12 cellular contexts compared by ENCODE assay signal in genomic region chr2:172196768-172197322, GRCh38.
DNase-seq lines count a peak whose midpoint lies in the region; ATAC-seq, FAIRE-seq and TF ChIP-seq lines count a peak whose summit lies in the region.
"Had no signal": no experiment of that assay in that cellular context is flagged by ENCODE, and none has a peak within 500 bp of the region (broad histone marks: within the 10 kb centered on the region; RNA-seq: fewer than 3 reads in every experiment).

No MANE protein-coding gene starts in this region.

- H3K4me1 ChIP-seq in lower lobe of right lung, result peaks cover 3% of the 10 kb centered on the region
- H3K4me1 ChIP-seq: BE2C had no signal

- H3K27ac ChIP-seq in lower lobe of right lung, result no peak overlapping the region
- H3K27ac ChIP-seq: dorsolateral prefrontal cortex, thoracic aorta had no signal

- H3K27ac Mint-ChIP-seq in endothelial cell (ENCODE audit: unreplicated experiment), result no peak overlapping the region

- ATAC-seq in lower lobe of right lung (peak; percentile 57 to 76), HG02938 (IDR thresholded peaks at IDR 0.05; ENCODE audit: unreplicated experiment) (no peak)

- peaks cover 23% of the 10 kb centered on the region for H3K9me3 ChIP-seq in lower lobe of right lung
- H3K9me3 ChIP-seq: BE2C had no signal

- FAIRE-seq in urothelium cell line (lab: Jason Lieb, UNC), result no peak

- no peak overlapping the region for H3K4me3 ChIP-seq in lower lobe of right lung
- H3K4me3 ChIP-seq: dorsolateral prefrontal cortex, thoracic aorta had no signal

- TF ChIP-seq CTCF in lower lobe of right lung (IDR thresholded peaks at IDR 0.05), result no peak
- TF ChIP-seq CTCF in endothelial cell (IDR thresholded peaks at IDR 0.05; ENCODE audit: unreplicated experiment), result no peak

- H3K4me1 Mint-ChIP-seq in endothelial cell (ENCODE audit: unreplicated experiment), result no peaks in the 10 kb centered on the region
- H3K4me1 Mint-ChIP-seq: IgD-negative memory B cell had no signal

- H3K27me3 ChIP-seq in lower lobe of right lung (ENCODE audit: low read depth), result no peaks in the 10 kb centered on the region
- H3K27me3 ChIP-seq: BE2C, dorsolateral prefrontal cortex had no signal

- no peak overlapping the region for H3K4me3 Mint-ChIP-seq in endothelial cell (ENCODE audit: unreplicated experiment)
- H3K4me3 Mint-ChIP-seq: IgD-negative memory B cell had no signal

- H3K36me3 ChIP-seq in lower lobe of right lung, result no peaks in the 10 kb centered on the region
- H3K36me3 ChIP-seq: BE2C, thoracic aorta had no signal

- peaks cover 25% of the 10 kb centered on the region for H3K36me3 Mint-ChIP-seq in endothelial cell (ENCODE audit: low read depth, unreplicated experiment)
- H3K36me3 Mint-ChIP-seq: IgD-negative memory B cell had no signal

- peaks cover 2% of the 10 kb centered on the region for H3K27me3 Mint-ChIP-seq in endothelial cell (ENCODE audit: unreplicated experiment)

- H3K9me3 Mint-ChIP-seq in endothelial cell (ENCODE audit: unreplicated experiment), result peaks cover 15% of the 10 kb centered on the region

- DNase-seq in activated T-cell treated with anti-CD3 and anti-CD28 coated beads for 24 hours (ENCODE audit: low read depth), result peak; percentile 23
- no peak for DNase-seq in activated T-cell treated with anti-CD3 and anti-CD28 coated beads for 4 hours
- peak; percentile 71 to 78 for DNase-seq in activated T-cell treated with anti-CD3 and anti-CD28 coated beads, Interleukin-2, amount 50 U/mL, for 48 hours
- DNase-seq in lower lobe of right lung, result peak; percentile 65
- DNase-seq in urothelium cell line (ENCODE audit: low spot score), result peak; percentile 69
- no peak for DNase-seq in endothelial cell (ENCODE audit: low spot score)
- no peak for DNase-seq in OCI-M1 (lab: John Stamatoyannopoulos, UW)
- DNase-seq: BE2C, dorsolateral prefrontal cortex had no signal

- intact Hi-C loops in lower lobe of right lung (cut with DNase I), result no loop called here

Comparison
In these comparisons a context has a peak if more than half of its experiments do, and no peak if none do; other contexts are left out.
1. DNase-seq: peak in activated T-cell treated with anti-CD3 and anti-CD28 coated beads for 24 hours (single experiment), activated T-cell treated with anti-CD3 and anti-CD28 coated beads, Interleukin-2, amount 50 U/mL, for 48 hours (2 of 2), lower lobe of right lung (single experiment) and urothelium cell line (single experiment); none in activated T-cell treated with anti-CD3 and anti-CD28 coated beads for 4 hours (single experiment), endothelial cell (single experiment) and OCI-M1 (single experiment).